Comparison of ENCODE assay signal across 26 cellular contexts in the genomic region with DNA sequence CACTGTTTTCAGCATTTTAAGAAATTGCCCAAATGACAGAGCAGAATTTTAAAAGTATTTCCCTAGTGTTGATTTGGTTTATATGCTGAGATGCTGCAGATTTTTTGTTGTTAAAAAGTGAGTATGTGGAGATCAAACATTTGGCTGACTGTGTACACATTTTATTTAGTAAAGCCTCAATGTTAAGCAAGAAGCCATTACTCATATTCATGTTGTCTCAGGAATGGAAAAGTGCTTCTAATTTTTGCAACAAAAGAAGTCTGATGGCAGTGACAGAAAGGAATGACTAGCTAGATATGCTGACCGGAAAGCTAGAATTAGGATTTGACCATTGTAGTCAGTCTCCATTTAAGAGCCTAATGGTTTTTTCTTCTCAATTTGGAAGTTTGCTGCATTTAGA. TPM values are rescaled to one million over a fixed set of nuclear protein-coding genes. Genes with fewer than 3 reads are reported as not detected.
DNase-seq lines count a peak whose midpoint lies in the region; ATAC-seq, FAIRE-seq and TF ChIP-seq lines count a peak whose summit lies in the region.
"Had no signal": no experiment of that assay in that cellular context is flagged by ENCODE, and none has a peak within 500 bp of the region (broad histone marks: within the 10 kb centered on the region; RNA-seq: fewer than 3 reads in every experiment).

No MANE protein-coding gene starts in this region.

- H3K36me3 Mint-ChIP-seq in astrocyte (ENCODE audit: low read depth, unreplicated experiment) = peaks cover 5% of the 10 kb centered on the region
- H3K36me3 Mint-ChIP-seq: activated naive CD4-positive, alpha-beta T cell treated with anti-CD3 and anti-CD28 coated beads, Interleukin-2, amount 10 ng/mL, durations not matched to agents 7 days and 5 days had no signal

- H4K91ac ChIP-seq in trophoblast cell (ENCODE audit: low read depth, low read length) = no peak overlapping the region

- H3K27me3 Mint-ChIP-seq in astrocyte (ENCODE audit: low read depth, unreplicated experiment) = no peaks in the 10 kb centered on the region
- H3K27me3 Mint-ChIP-seq: activated CD4-positive, alpha-beta memory T cell treated with anti-CD3 and anti-CD28 coated beads for 36 hours; activated naive CD4-positive, alpha-beta T cell treated with anti-CD3 and anti-CD28 coated beads, Interleukin-2, amount 10 ng/mL, durations not matched to agents 7 days and 5 days; stimulated activated naive CD8-positive, alpha-beta T cell treated with anti-CD3 and anti-CD28 coated beads, Interleukin-15, amount 100 ng/mL, for 72 hours had no signal

- DNase-seq in EL (peak; percentile 6), astrocyte (ENCODE audit: low read depth) (peak; percentile 32), fibroblast of peridontal ligament (ENCODE audit: extremely low read depth) (peak; percentile 74), trophoblast cell (peak; percentile 4 to 78), pancreas (no peak), gastrocnemius medialis (no peak)
- DNase-seq: activated CD4-positive, alpha-beta memory T cell treated with anti-CD3 and anti-CD28 coated beads for 36 hours; activated CD4-positive, CD25-positive, alpha-beta regulatory T cell treated with anti-CD3 and anti-CD28 coated beads, Interleukin-2, amount 50 U/mL, for 72 hours; activated CD8-positive, alpha-beta memory T cell treated with anti-CD3 and anti-CD28 coated beads, Interleukin-2, amount 50 U/mL, for 4 hours; activated naive CD4-positive, alpha-beta T cell treated with anti-CD3 and anti-CD28 coated beads, Interleukin-2, amount 10 ng/mL, durations not matched to agents 7 days and 5 days; central memory CD4-positive, alpha-beta T cell; dermis blood vessel endothelial cell; DMS79; esophagus squamous epithelium; Karpas-422; left colon; mesendoderm; stimulated activated CD4-positive, alpha-beta T cell treated with anti-CD3 and anti-CD28 coated beads, Interleukin-15, amount 100 ng/mL, for 24 hours; stimulated activated naive CD8-positive, alpha-beta T cell treated with anti-CD3 and anti-CD28 coated beads, Interleukin-15, amount 100 ng/mL, for 72 hours; thyroid gland had no signal

- no peak overlapping the region for H3K18ac ChIP-seq in trophoblast cell (ENCODE audit: low read length)

- no CpG with 5 or more reads among the region's 1 CpG for WGBS in trophoblast cell (ENCODE audit: extremely low coverage, insufficient coverage, insufficient read length)
- 95 to 100% methylated on average over 1 of the region's 1 CpG for WGBS in pancreas, 2 donors

- H3K27ac ChIP-seq in astrocyte (ENCODE audit: low read depth, low read length) = no peak overlapping the region
- H3K27ac ChIP-seq in trophoblast cell (ENCODE audit: low read depth, low read length) = no peak overlapping the region
- no peak overlapping the region for H3K27ac ChIP-seq in pancreas
- H3K27ac ChIP-seq in gastrocnemius medialis = no peak overlapping the region
- H3K27ac ChIP-seq: C4-2B, esophagus squamous epithelium, hepatocyte, neutrophil, SK-N-MC, thyroid gland had no signal

- H2AFZ ChIP-seq in astrocyte (ENCODE audit: low read depth, low read length) (no peak overlapping the region), trophoblast cell (ENCODE audit: insufficient read depth, low read length, poor library complexity) (no peak overlapping the region)
- H2AFZ ChIP-seq: hepatocyte had no signal

- H3K79me2 ChIP-seq in astrocyte (ENCODE audit: insufficient read depth, low read length) (no peaks in the 10 kb centered on the region), trophoblast cell (ENCODE audit: control insufficient read depth, insufficient read depth, low read length, poor library complexity) (no peaks in the 10 kb centered on the region)
- H3K79me2 ChIP-seq: hepatocyte had no signal

- H3K4me3 Mint-ChIP-seq in astrocyte (ENCODE audit: unreplicated experiment) = no peak overlapping the region
- H3K4me3 Mint-ChIP-seq: activated CD4-positive, alpha-beta memory T cell treated with anti-CD3 and anti-CD28 coated beads for 36 hours; activated naive CD4-positive, alpha-beta T cell treated with anti-CD3 and anti-CD28 coated beads, Interleukin-2, amount 10 ng/mL, durations not matched to agents 7 days and 5 days; stimulated activated naive CD8-positive, alpha-beta T cell treated with anti-CD3 and anti-CD28 coated beads, Interleukin-15, amount 100 ng/mL, for 72 hours; T-helper 1 cell treated with Interleukin-12 subunit alpha and Interleukin-12 subunit beta and Interleukin-4 antibody, amounts not matched to agents 30 μg/mL and 1 μg/mL, for 36 hours had no signal

- intact Hi-C loops in pancreas (cut with DNase I) (no loop called here), gastrocnemius medialis (cut with DNase I; ENCODE audit: low total_unique reads) (no loop called here)

- no peak overlapping the region for H2BK5ac ChIP-seq in trophoblast cell (ENCODE audit: low read depth, low read length, poor library complexity)

- no peaks in the 10 kb centered on the region for H3K4me1 ChIP-seq in astrocyte (ENCODE audit: insufficient read depth, low read length)
- no peaks in the 10 kb centered on the region for H3K4me1 ChIP-seq in trophoblast cell (ENCODE audit: control insufficient read depth in 1 of 2, insufficient read depth in 2 of 2, low read length in 2 of 2)
- no peaks in the 10 kb centered on the region for H3K4me1 ChIP-seq in pancreas
- H3K4me1 ChIP-seq in gastrocnemius medialis = no peaks in the 10 kb centered on the region
- H3K4me1 ChIP-seq: esophagus squamous epithelium, thyroid gland had no signal

- no peak overlapping the region for H3K23ac ChIP-seq in trophoblast cell (ENCODE audit: low read length)

- H4K12ac ChIP-seq in trophoblast cell (ENCODE audit: low read depth, low read length) = no peak overlapping the region

- in situ Hi-C loops in gastrocnemius medialis (cut with MboI; ENCODE audit: low sequenced_read_pairs in 4 of 4) = no loop called here

- H3K4me2 ChIP-seq in astrocyte (ENCODE audit: low read length) = no peak overlapping the region
- no peak overlapping the region for H3K4me2 ChIP-seq in trophoblast cell (ENCODE audit: low read length)
- H3K4me2 ChIP-seq: hepatocyte had no signal

- H3K9me3 Mint-ChIP-seq in astrocyte (ENCODE audit: unreplicated experiment) = peaks cover 5% of the 10 kb centered on the region
- H3K9me3 Mint-ChIP-seq: activated CD4-positive, alpha-beta memory T cell treated with anti-CD3 and anti-CD28 coated beads for 36 hours; activated naive CD4-positive, alpha-beta T cell treated with anti-CD3 and anti-CD28 coated beads, Interleukin-2, amount 10 ng/mL, durations not matched to agents 7 days and 5 days; stimulated activated naive CD8-positive, alpha-beta T cell treated with anti-CD3 and anti-CD28 coated beads, Interleukin-15, amount 100 ng/mL, for 72 hours; T-helper 1 cell treated with Interleukin-12 subunit alpha and Interleukin-12 subunit beta and Interleukin-4 antibody, amounts not matched to agents 30 μg/mL and 1 μg/mL, for 36 hours had no signal

- no peak overlapping the region for H2AK5ac ChIP-seq in trophoblast cell (ENCODE audit: low read length)

- FAIRE-seq in astrocyte (lab: Jason Lieb, UNC) (peak; percentile 73), pancreas (lab: Jason Lieb, UNC) (no peak)

- H3K4me1 Mint-ChIP-seq in astrocyte (ENCODE audit: low read depth, unreplicated experiment) = no peaks in the 10 kb centered on the region
- H3K4me1 Mint-ChIP-seq: activated naive CD4-positive, alpha-beta T cell treated with anti-CD3 and anti-CD28 coated beads, Interleukin-2, amount 10 ng/mL, durations not matched to agents 7 days and 5 days; stimulated activated naive CD8-positive, alpha-beta T cell treated with anti-CD3 and anti-CD28 coated beads, Interleukin-15, amount 100 ng/mL, for 72 hours had no signal

- no peak for TF ChIP-seq CTCF in astrocyte (IDR thresholded peaks at IDR 0.05; ENCODE audit: insufficient read depth, low read depth, low read length)
- TF ChIP-seq CTCF in pancreas (IDR thresholded peaks at IDR 0.05) = no peak
- no peak for TF ChIP-seq CTCF in gastrocnemius medialis (IDR thresholded peaks at IDR 0.05 in 4 of 5, conservative IDR thresholded peaks at IDR 0.05 in 1 of 5)

- H3K9me3 ChIP-seq in astrocyte (ENCODE audit: insufficient read depth, low read depth, low read length) = no peaks in the 10 kb centered on the region
- H3K9me3 ChIP-seq in trophoblast cell (ENCODE audit: insufficient read depth, low read depth, low read length) = peaks cover 2% of the 10 kb centered on the region
- no peaks in the 10 kb centered on the region for H3K9me3 ChIP-seq in pancreas
- H3K9me3 ChIP-seq in gastrocnemius medialis = no peaks in the 10 kb centered on the region
- H3K9me3 ChIP-seq: esophagus squamous epithelium, neutrophil, thyroid gland had no signal

- no peaks in the 10 kb centered on the region for H3K27me3 ChIP-seq in astrocyte (ENCODE audit: insufficient read depth, low read length)
- H3K27me3 ChIP-seq in trophoblast cell (ENCODE audit: insufficient read depth, low read length) = no peaks in the 10 kb centered on the region
- no peaks in the 10 kb centered on the region for H3K27me3 ChIP-seq in pancreas
- H3K27me3 ChIP-seq in gastrocnemius medialis = no peaks in the 10 kb centered on the region
- H3K27me3 ChIP-seq: esophagus squamous epithelium, hepatocyte, neutrophil, thyroid gland had no signal

- H3K36me3 ChIP-seq in astrocyte (ENCODE audit: insufficient read depth, low read length) (no peaks in the 10 kb centered on the region), trophoblast cell (ENCODE audit: control insufficient read depth in 1 of 2, insufficient read depth in 2 of 2, low read length in 2 of 2) (peaks cover 0 to 1% of the 10 kb centered on the region in 2 experiments), pancreas (no peaks in the 10 kb centered on the region), gastrocnemius medialis (peaks cover 0 to 4% of the 10 kb centered on the region in 2 donors)
- H3K36me3 ChIP-seq: neutrophil, thyroid gland had no signal

- no peaks in the 10 kb centered on the region for H3K79me1 ChIP-seq in trophoblast cell (ENCODE audit: low read length)

- ATAC-seq in pancreas = no peak
- no peak for ATAC-seq in GM21423 (IDR thresholded peaks at IDR 0.05; ENCODE audit: unreplicated experiment)
- no peak for ATAC-seq in gastrocnemius medialis
- ATAC-seq: left colon; stimulated activated naive CD8-positive, alpha-beta T cell treated with anti-CD3 and anti-CD28 coated beads, Interleukin-15, amount 100 ng/mL, for 72 hours had no signal

- H3K4ac ChIP-seq in trophoblast cell (ENCODE audit: low read depth, low read length) = no peak overlapping the region

- H3K14ac ChIP-seq in trophoblast cell (ENCODE audit: low read length) = no peak overlapping the region

- H3K27ac Mint-ChIP-seq in astrocyte (ENCODE audit: unreplicated experiment) = no peak overlapping the region
- H3K27ac Mint-ChIP-seq: activated CD4-positive, alpha-beta memory T cell treated with anti-CD3 and anti-CD28 coated beads for 36 hours; activated naive CD4-positive, alpha-beta T cell treated with anti-CD3 and anti-CD28 coated beads, Interleukin-2, amount 10 ng/mL, durations not matched to agents 7 days and 5 days; stimulated activated naive CD8-positive, alpha-beta T cell treated with anti-CD3 and anti-CD28 coated beads, Interleukin-15, amount 100 ng/mL, for 72 hours; T-helper 1 cell treated with Interleukin-12 subunit alpha and Interleukin-12 subunit beta and Interleukin-4 antibody, amounts not matched to agents 30 μg/mL and 1 μg/mL, for 36 hours had no signal

- H3K4me3 ChIP-seq in astrocyte (ENCODE audit: insufficient read depth, low read depth, low read length) (no peak overlapping the region), trophoblast cell (ENCODE audit: low read depth, low read length) (no peak overlapping the region), pancreas (no peak overlapping the region), gastrocnemius medialis (no peak overlapping the region)
- H3K4me3 ChIP-seq: esophagus squamous epithelium, hepatocyte, SK-N-MC, thyroid gland had no signal

- no peak overlapping the region for H2BK12ac ChIP-seq in trophoblast cell (ENCODE audit: low read length)

- no peak for TF ChIP-seq POLR2A in gastrocnemius medialis (IDR thresholded peaks at IDR 0.05)

- H3K9ac ChIP-seq in astrocyte (ENCODE audit: low read length) (no peak overlapping the region), trophoblast cell (ENCODE audit: low read length) (no peak overlapping the region)

- no peak overlapping the region for H4K8ac ChIP-seq in trophoblast cell (ENCODE audit: low read depth, low read length)

- H2BK120ac ChIP-seq in trophoblast cell (ENCODE audit: insufficient read depth, low read length, poor library complexity) = no peak overlapping the region

- peaks cover 5% of the 10 kb centered on the region for H4K20me1 ChIP-seq in astrocyte (ENCODE audit: insufficient read depth, low read length)

RNA-seq across cellular contexts. Expression of gene SLC38A6, which starts 22.5 kb away (rescaled TPM):
- total RNA-seq in astrocyte = 13.8 and 14.9 TPM in 2 replicates
- 23.5 and 27.5 TPM in 2 replicates for polyA plus RNA-seq in trophoblast cell (2013)
- 1 to 10 TPM; 2.2 to 8.6 (median 4.0) TPM for total RNA-seq in pancreas
- 1 to 10 TPM; 6.0 to 7.5 TPM for polyA plus RNA-seq in pancreas
- 10 to 100 TPM in 1 of 4 donors, 1 to 10 TPM in 3; 4.0 to 22.6 (median 7.0) TPM for total RNA-seq in gastrocnemius medialis

RNA-seq across cellular contexts. Expression of gene TRMT5, which starts 22.7 kb away (rescaled TPM):
- total RNA-seq in astrocyte (14.1 and 14.8 TPM in 2 replicates), pancreas (10 to 100 TPM in 1 of 6 donors, 1 to 10 TPM in 5; 6.2 to 10.0 (median 7.8) TPM), gastrocnemius medialis (1 to 10 TPM; 5.9 to 7.6 (median 6.5) TPM)
- polyA plus RNA-seq in trophoblast cell (2013) = 12.3 and 12.4 TPM in 2 replicates
- polyA plus RNA-seq in pancreas = 1 to 10 TPM; 2.3 to 3.9 TPM

Comparison
In these comparisons a context has a peak if more than half of its experiments do, and no peak if none do; other contexts are left out.
1. DNase-seq: peak in EL (single experiment), astrocyte (single experiment), fibroblast of peridontal ligament (single experiment) and trophoblast cell (2 of 2); none in pancreas (0 of 6) and gastrocnemius medialis (0 of 2).